Comparison of ENCODE assay signal across 8 cellular contexts in the genomic region with DNA sequence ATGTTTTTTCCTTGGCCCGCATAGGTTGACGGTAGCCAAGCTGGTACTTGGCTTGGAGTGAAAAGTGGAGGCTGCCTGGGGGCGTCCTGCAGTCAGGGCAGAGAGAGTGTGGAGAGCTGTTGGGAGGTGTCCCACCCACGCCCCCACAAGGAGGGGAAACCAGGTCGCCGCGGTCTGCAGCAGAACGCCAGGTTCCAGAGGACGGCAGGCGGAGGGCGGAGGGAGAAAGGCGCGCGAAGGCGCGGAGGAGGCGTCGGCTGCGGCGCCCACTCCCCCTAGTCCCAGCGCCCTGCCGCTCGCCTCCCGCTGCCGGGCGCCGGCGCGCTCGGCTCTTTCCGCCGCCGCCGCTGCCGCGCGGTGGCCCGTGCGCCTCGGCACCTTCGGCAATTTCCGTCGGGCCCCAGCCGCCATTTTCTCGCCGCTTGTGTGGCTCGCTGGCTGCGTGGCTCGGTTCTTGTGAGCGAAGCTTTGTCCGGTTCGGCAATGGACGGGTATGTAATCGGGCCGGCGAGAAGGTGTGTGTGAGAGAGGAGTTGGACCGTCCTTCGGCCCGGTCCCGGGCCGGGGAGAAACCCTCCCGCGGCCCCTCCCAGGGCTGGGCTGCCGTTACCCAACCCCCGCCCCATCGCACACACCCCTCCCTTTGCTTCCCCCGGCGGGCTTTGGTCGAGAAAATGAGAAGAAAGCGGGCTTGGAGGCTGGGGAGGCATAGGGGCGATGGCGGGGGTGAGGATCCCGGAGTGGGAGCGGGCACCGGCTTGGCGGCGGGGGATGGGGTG. TPM values are rescaled to one million over a fixed set of nuclear protein-coding genes. Genes with fewer than 3 reads are reported as not detected.
DNase-seq lines count a peak whose midpoint lies in the region; FAIRE-seq and TF ChIP-seq lines count a peak whose summit lies in the region.

A gene with protein sequence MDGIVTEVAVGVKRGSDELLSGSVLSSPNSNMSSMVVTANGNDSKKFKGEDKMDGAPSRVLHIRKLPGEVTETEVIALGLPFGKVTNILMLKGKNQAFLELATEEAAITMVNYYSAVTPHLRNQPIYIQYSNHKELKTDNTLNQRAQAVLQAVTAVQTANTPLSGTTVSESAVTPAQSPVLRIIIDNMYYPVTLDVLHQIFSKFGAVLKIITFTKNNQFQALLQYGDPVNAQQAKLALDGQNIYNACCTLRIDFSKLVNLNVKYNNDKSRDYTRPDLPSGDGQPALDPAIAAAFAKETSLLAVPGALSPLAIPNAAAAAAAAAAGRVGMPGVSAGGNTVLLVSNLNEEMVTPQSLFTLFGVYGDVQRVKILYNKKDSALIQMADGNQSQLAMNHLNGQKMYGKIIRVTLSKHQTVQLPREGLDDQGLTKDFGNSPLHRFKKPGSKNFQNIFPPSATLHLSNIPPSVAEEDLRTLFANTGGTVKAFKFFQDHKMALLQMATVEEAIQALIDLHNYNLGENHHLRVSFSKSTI (plus strand): TSS at position 403 of the 779 bp plus-strand sequence. CDS start 81 bp downstream, at position 484.

- H3K36me3 ChIP-seq in SJCRH30 (peaks cover 26% of the 10 kb centered on the region), neuron (ENCODE audit: insufficient read depth, low read length) (peaks cover 29% of the 10 kb centered on the region), subcutaneous abdominal adipose tissue (ENCODE audit: control insufficient read depth in 5 of 5, insufficient read depth in 5 of 5, low read length in 5 of 5) (peaks cover 0 to 6% (median under 1%) of the 10 kb centered on the region in 5 donors)

- H3K9me3 ChIP-seq in SJCRH30 (replicated peaks): no peaks in the 10 kb centered on the region
- H3K9me3 ChIP-seq in neuron (ENCODE audit: low read length): peaks cover 6% of the 10 kb centered on the region
- no peaks in the 10 kb centered on the region for H3K9me3 ChIP-seq in subcutaneous abdominal adipose tissue (ENCODE audit: control insufficient read depth in 5 of 5, low read length in 5 of 5)

- H3K4me1 ChIP-seq in SJCRH30 (no peaks in the 10 kb centered on the region), neuron (ENCODE audit: insufficient read depth, low read length) (peaks cover 11% of the 10 kb centered on the region), subcutaneous abdominal adipose tissue (ENCODE audit: control insufficient read depth in 5 of 5, insufficient read depth in 5 of 5, low read length in 5 of 5) (peaks cover 4 to 26% (median 20%) of the 10 kb centered on the region in 5 donors)

- peak within 1 kb of the TSS; percentile 94 for H3K27ac ChIP-seq in SJCRH30
- H3K27ac ChIP-seq in subcutaneous abdominal adipose tissue (ENCODE audit: low read depth, low read length): peak within 1 kb of the TSS; percentile 96

- H3K27me3 ChIP-seq in SJCRH30 (no peaks in the 10 kb centered on the region), neuron (ENCODE audit: insufficient read depth, low read length) (no peaks in the 10 kb centered on the region), subcutaneous abdominal adipose tissue (ENCODE audit: control insufficient read depth in 5 of 5, insufficient read depth in 4 of 5, low read length in 5 of 5) (no peaks in the 10 kb centered on the region)

- H2AFZ ChIP-seq in neuron (ENCODE audit: low read depth, low read length): peak within 1 kb of the TSS; percentile 81

- peak; percentile 41; the same call in 1 of the 2 replicates for TF ChIP-seq POLR2A in H54 (IDR thresholded peaks at IDR 0.05; ENCODE audit: low read depth, low read length)

- FAIRE-seq in H54 (lab: Jason Lieb, UNC): no peak

- TF ChIP-seq CTCF in LNCaP clone FGC (IDR thresholded peaks at IDR 0.05; ENCODE audit: control insufficient read depth, extremely low read depth, insufficient read depth): 0 out of 2 replicates have a peak, but pooled peaks have one; percentile 5

- H3K9ac ChIP-seq in subcutaneous abdominal adipose tissue (ENCODE audit: low read length in 5 of 5): peak within 1 kb of the TSS; percentile 77 to 94 (median 90)

- DNase-seq in G401 (ENCODE audit: low spot score): peak; percentile 75
- DNase-seq in H54 (ENCODE audit: insufficient read length, low spot score): peak; percentile 84
- DNase-seq in LNCaP clone FGC (ENCODE audit: low read depth): peak; percentile 26
- DNase-seq in SJCRH30: peak; percentile 72 to 87
- DNase-seq in activated gamma-delta T cell treated with anti-CD3 and anti-CD28 coated beads, Interleukin-2, amount 50 U/mL, for 16 hours (ENCODE audit: low read depth): peak; percentile 63
- DNase-seq in foreskin melanocyte: peak; percentile 57

- in situ Hi-C loops in G401 (cut with HindIII; ENCODE audit: low sequenced_read_pairs): no loop called here

- H3K4me3 ChIP-seq in LNCaP clone FGC (ENCODE audit: low read depth, low read length) (peak within 1 kb of the TSS; percentile 96), SJCRH30 (peak within 1 kb of the TSS; percentile 99), neuron (ENCODE audit: low read length) (peak within 1 kb of the TSS; percentile 64), subcutaneous abdominal adipose tissue (ENCODE audit: low read depth in 1 of 5, low read length in 5 of 5) (peak within 1 kb of the TSS; percentile 92 to 96 (median 93))

RNA-seq across cellular contexts. Expression of the gene that starts here (rescaled TPM):
- 39.2 and 72.2 TPM in 2 replicates for total RNA-seq in G401 (2014; rRNA removed; shearing (Covaris generic))
- total RNA-seq in SJCRH30 (2014; rRNA removed; shearing (Covaris generic)): 101 and 127 TPM in 2 replicates

Comparison
In these comparisons a context has a peak if more than half of its experiments do, and no peak if none do; other contexts are left out.
1. Peak in every context shown above with its lines: DNase-seq, H3K4me3 ChIP-seq and H3K27ac ChIP-seq.
2. DNase-seq: peak in every context shown above with its lines; median percentile 84 in H54; 80 in SJCRH30; 75 in G401; 63 in activated gamma-delta T cell treated with anti-CD3 and anti-CD28 coated beads, Interleukin-2, amount 50 U/mL, for 16 hours; 57 in foreskin melanocyte; 26 in LNCaP clone FGC.